In the genomic region with DNA sequence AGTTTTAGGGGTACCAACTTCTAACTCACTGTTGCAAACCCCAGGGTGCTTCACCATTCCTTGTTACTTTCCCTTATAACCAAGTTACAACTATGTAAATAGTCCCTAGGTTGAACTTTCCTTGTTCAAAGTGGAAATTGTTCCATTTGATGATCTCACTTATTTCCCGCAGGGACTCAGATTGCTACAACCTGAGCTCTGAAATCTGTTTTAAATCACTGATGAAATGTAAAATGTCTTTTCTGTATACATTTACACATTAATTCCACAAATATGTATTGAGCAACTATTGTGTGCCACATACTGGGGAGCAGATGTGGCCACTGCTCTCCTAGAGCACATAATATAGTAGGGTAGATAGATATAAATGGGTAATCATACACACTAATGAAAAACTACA, we compare ENCODE assay signal across 26 cellular contexts.
DNase-seq lines count a peak whose midpoint lies in the region; ATAC-seq, FAIRE-seq and TF ChIP-seq lines count a peak whose summit lies in the region.
"Had no signal": no experiment of that assay in that cellular context is flagged by ENCODE, and none has a peak within 500 bp of the region (broad histone marks: within the 10 kb centered on the region; RNA-seq: fewer than 3 reads in every experiment).

No MANE protein-coding gene starts in this region.

- H3K27ac ChIP-seq in fibroblast of lung (ENCODE audit: insufficient read depth, low read length) (peak overlapping the region; percentile 38), left ventricle myocardium inferior (replicated peaks) (no peak overlapping the region)
- H3K27ac ChIP-seq: gastrocnemius medialis, prostate gland, thyroid gland, VCaP had no signal

- no peak overlapping the region for H3K9ac ChIP-seq in fibroblast of lung (ENCODE audit: insufficient read depth, low read length)

- intact Hi-C loops in sciatic nerve (cut with DNase I) = no loop called here
- intact Hi-C loops in left ventricle myocardium inferior (cut with micrococcal nuclease) = no loop called here

- H3K4me1 ChIP-seq in fibroblast of lung (ENCODE audit: control insufficient read depth, extremely low read depth, insufficient read depth, low read length) (peaks cover 2% of the 10 kb centered on the region), left ventricle myocardium inferior (peaks cover 12% of the 10 kb centered on the region)
- H3K4me1 ChIP-seq: gastrocnemius medialis, prostate gland, thyroid gland had no signal

- peak; percentile 51 for ATAC-seq in sciatic nerve
- ATAC-seq: activated CD8-positive, alpha-beta memory T cell treated with anti-CD3 and anti-CD28 coated beads, Interleukin-2, amount 10 ng/mL, durations not matched to agents 7 days and 5 days; gastrocnemius medialis; T-helper 17 cell had no signal

- H3K27me3 ChIP-seq in fibroblast of lung (ENCODE audit: control insufficient read depth, insufficient read depth, low read length) (no peaks in the 10 kb centered on the region), left ventricle myocardium inferior (ENCODE audit: low read depth) (no peaks in the 10 kb centered on the region)
- H3K27me3 ChIP-seq: gastrocnemius medialis, thyroid gland had no signal

- H3K4me3 ChIP-seq in AG10803 (ENCODE audit: low read length) (no peak overlapping the region), fibroblast of lung (replicated peaks in 1 of 4; ENCODE audit: control extremely low read depth in 1 of 4, insufficient read depth in 1 of 4, low read depth in 3 of 4, low read length in 4 of 4) (no peak overlapping the region), left ventricle myocardium inferior (no peak overlapping the region)
- H3K4me3 ChIP-seq: gastrocnemius medialis, prostate gland, smooth muscle cell, thyroid gland had no signal

- DNase-seq in AG10803 (ENCODE audit: low read depth) (peak; percentile 93), HS-5 (ENCODE audit: low read depth) (peak; percentile 79), fibroblast of lung (ENCODE audit: low read depth in 2 of 2) (peak; percentile 59 to 87), sciatic nerve (ENCODE audit: low spot score) (no peak), NCI-H1105 (lab: John Stamatoyannopoulos, UW) (no peak), HTR-8/SVneo (ENCODE audit: insufficient read length, low spot score) (no peak), left ventricle myocardium inferior (no peak), NCI-H2171 (lab: John Stamatoyannopoulos, UW) (no peak)
- DNase-seq: activated CD4-positive, alpha-beta T cell treated with anti-CD3 and anti-CD28 coated beads, Interleukin-2, amount 10 ng/mL, durations not matched to agents 7 days and 5 days; activated CD8-positive, alpha-beta memory T cell treated with anti-CD3 and anti-CD28 coated beads, Interleukin-2, amount 10 ng/mL, durations not matched to agents 7 days and 5 days; activated naive CD8-positive, alpha-beta T cell treated with anti-CD3 and anti-CD28 coated beads, Interleukin-2, amount 10 ng/mL, durations not matched to agents 7 days and 5 days; dermis blood vessel endothelial cell; DMS79; gastrocnemius medialis; hippocampal formation; KBM-7; NCI-H146; NCI-H526 treated with DMSO at 0.1 percent for 48 hours; stimulated activated CD4-positive, alpha-beta T cell treated with anti-CD3 and anti-CD28 coated beads, Interleukin-4, amount 100 ng/mL, for 1 hour; stimulated activated naive CD4-positive, alpha-beta T cell; T-helper 17 cell; thyroid gland had no signal

- H2AFZ ChIP-seq in fibroblast of lung (ENCODE audit: low read length) = no peak overlapping the region

- TF ChIP-seq CTCF in AG10803 (conservative IDR thresholded peaks at IDR 0.05; ENCODE audit: low read length) (no peak), fibroblast of lung (conservative IDR thresholded peaks at IDR 0.05 in 1 of 2, IDR thresholded peaks at IDR 0.05 in 1 of 2; ENCODE audit: low read depth in 1 of 2, low read length in 2 of 2) (no peak), left ventricle myocardium inferior (IDR thresholded peaks at IDR 0.05; ENCODE audit: borderline replicate concordance) (no peak)

- no peaks in the 10 kb centered on the region for H3K36me3 ChIP-seq in fibroblast of lung (ENCODE audit: control insufficient read depth, insufficient read depth, low read length)
- no peaks in the 10 kb centered on the region for H3K36me3 ChIP-seq in left ventricle myocardium inferior
- H3K36me3 ChIP-seq: gastrocnemius medialis, prostate gland, thyroid gland had no signal

- H4K20me1 ChIP-seq in fibroblast of lung (ENCODE audit: control insufficient read depth, extremely low read depth, insufficient read depth, low read length) = no peaks in the 10 kb centered on the region

- no peak for FAIRE-seq in HTR-8/SVneo (lab: Jason Lieb, UNC)
- FAIRE-seq: H54 had no signal

- no peaks in the 10 kb centered on the region for H3K9me3 ChIP-seq in fibroblast of lung (ENCODE audit: control insufficient read depth, insufficient read depth, low read depth, low read length)
- H3K9me3 ChIP-seq in left ventricle myocardium inferior (replicated peaks) = no peaks in the 10 kb centered on the region
- H3K9me3 ChIP-seq: gastrocnemius medialis, prostate gland, thyroid gland had no signal

- H3K79me2 ChIP-seq in fibroblast of lung (ENCODE audit: control insufficient read depth, insufficient read depth, low read length) = no peaks in the 10 kb centered on the region

- H3K4me2 ChIP-seq in fibroblast of lung (ENCODE audit: extremely low read depth, insufficient read depth, low read length) = peak overlapping the region; percentile 37
- H3K4me2 ChIP-seq: smooth muscle cell had no signal

Comparison
In these comparisons a context has a peak if more than half of its experiments do, and no peak if none do; other contexts are left out.
1. DNase-seq: peak in AG10803 (single experiment), HS-5 (single experiment) and fibroblast of lung (2 of 2); none in sciatic nerve (single experiment), NCI-H1105 (single experiment), HTR-8/SVneo (single experiment), left ventricle myocardium inferior (single experiment) and NCI-H2171 (single experiment).